ENCODE assay signal across 16 cellular contexts in the genomic region with DNA sequence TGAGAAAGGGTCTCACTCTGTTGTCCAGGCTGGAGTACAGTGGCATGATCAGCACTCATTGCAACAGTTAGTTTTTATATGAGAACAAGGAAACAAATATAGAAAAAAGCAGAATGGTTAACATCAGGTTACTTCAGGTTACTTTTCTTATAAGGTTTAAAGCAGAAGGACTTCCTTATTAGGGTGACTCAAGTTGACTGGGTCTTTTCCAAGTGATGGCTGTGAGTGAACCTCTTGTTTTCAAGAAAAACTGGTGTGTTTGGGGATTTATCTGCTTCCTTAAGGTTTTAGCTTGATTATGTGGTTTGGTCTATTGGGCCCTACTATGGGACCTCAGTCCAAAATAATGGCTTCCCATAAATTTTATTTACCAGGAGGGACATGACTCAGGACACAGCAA.
DNase-seq lines count a peak whose midpoint lies in the region; ATAC-seq and TF ChIP-seq lines count a peak whose summit lies in the region.
"Had no signal": no experiment of that assay in that cellular context is flagged by ENCODE, and none has a peak within 500 bp of the region (broad histone marks: within the 10 kb centered on the region; RNA-seq: fewer than 3 reads in every experiment).

No MANE protein-coding gene starts in this region.

- no peaks in the 10 kb centered on the region for H3K27me3 ChIP-seq in smooth muscle cell (ENCODE audit: low read depth)
- H3K27me3 ChIP-seq: tibial nerve had no signal

- peaks cover 11% of the 10 kb centered on the region for H3K4me1 ChIP-seq in smooth muscle cell (ENCODE audit: low read depth)

- H3K4me3 ChIP-seq in fibroblast of mammary gland (ENCODE audit: control insufficient read depth, low read depth, low read length) (no peak overlapping the region), smooth muscle cell (no peak overlapping the region)
- H3K4me3 ChIP-seq: GM12878, tibial nerve had no signal

- H3K4me1 Mint-ChIP-seq in activated T-helper 17 cell treated with anti-CD3 and anti-CD28 coated beads, Interleukin-2, amount 50 U/mL, for 72 hours = peaks cover 54% of the 10 kb centered on the region

- H3K79me2 ChIP-seq in smooth muscle cell (ENCODE audit: low read depth) = no peaks in the 10 kb centered on the region

- H2AFZ ChIP-seq in smooth muscle cell (ENCODE audit: low read depth) = no peak overlapping the region

- DNase-seq in HCEC 1CT (peak; percentile 41), fibroblast of mammary gland (ENCODE audit: low read depth) (peak; percentile 86), smooth muscle cell (lab: John Stamatoyannopoulos, UW; ENCODE audit: unreplicated experiment) (no peak), hepatic stellate cell (ENCODE audit: low spot score) (no peak), SHP77 (lab: John Stamatoyannopoulos, UW) (no peak), cerebellar cortex (ENCODE audit: low spot score) (no peak), cerebellum (ENCODE audit: low spot score) (no peak)
- DNase-seq: activated CD4-positive, CD25-positive, alpha-beta regulatory T cell treated with anti-CD3 and anti-CD28 coated beads, Interleukin-2, amount 50 U/mL, for 72 hours; activated T-cell treated with anti-CD3 and anti-CD28 coated beads, Interleukin-2, amount 50 U/mL, for 24 hours; aorta; islet precursor cell; naive B cell; NCI-H146 had no signal

- peaks cover 27% of the 10 kb centered on the region for H3F3A ChIP-seq in smooth muscle cell (ENCODE audit: low read depth)

- H3K4me3 Mint-ChIP-seq in activated T-helper 17 cell treated with anti-CD3 and anti-CD28 coated beads, Interleukin-2, amount 50 U/mL, for 72 hours = peak overlapping the region; percentile 90
- H3K4me3 Mint-ChIP-seq: activated T-cell treated with anti-CD3 and anti-CD28 coated beads, Interleukin-2, amount 50 U/mL, for 24 hours; naive B cell had no signal

- TF ChIP-seq CTCF in fibroblast of mammary gland (conservative IDR thresholded peaks at IDR 0.05; ENCODE audit: control insufficient read depth, insufficient read depth, low read depth, low read length) (no peak), smooth muscle cell (IDR thresholded peaks at IDR 0.05; ENCODE audit: borderline replicate concordance, insufficient read depth, poor library complexity, severe bottlenecking) (no peak)

- H4K20me1 ChIP-seq in smooth muscle cell (ENCODE audit: low read depth) = no peaks in the 10 kb centered on the region

- H3K4me2 ChIP-seq in smooth muscle cell = peak overlapping the region; percentile 6

- H3K27me3 Mint-ChIP-seq in activated T-helper 17 cell treated with anti-CD3 and anti-CD28 coated beads, Interleukin-2, amount 50 U/mL, for 72 hours = no peaks in the 10 kb centered on the region
- H3K27me3 Mint-ChIP-seq: activated T-cell treated with anti-CD3 and anti-CD28 coated beads, Interleukin-2, amount 50 U/mL, for 24 hours; naive B cell had no signal

- H3K9me3 Mint-ChIP-seq in activated T-helper 17 cell treated with anti-CD3 and anti-CD28 coated beads, Interleukin-2, amount 50 U/mL, for 72 hours = peaks cover 10% of the 10 kb centered on the region

- peaks cover 33% of the 10 kb centered on the region for H3K36me3 Mint-ChIP-seq in activated T-helper 17 cell treated with anti-CD3 and anti-CD28 coated beads, Interleukin-2, amount 50 U/mL, for 72 hours (ENCODE audit: low read depth)

- H3K27ac Mint-ChIP-seq in activated T-helper 17 cell treated with anti-CD3 and anti-CD28 coated beads, Interleukin-2, amount 50 U/mL, for 72 hours = peak overlapping the region; percentile 99
- H3K27ac Mint-ChIP-seq: activated T-cell treated with anti-CD3 and anti-CD28 coated beads, Interleukin-2, amount 50 U/mL, for 24 hours had no signal

- no peaks in the 10 kb centered on the region for H3K9me3 ChIP-seq in smooth muscle cell (replicated peaks; ENCODE audit: low read depth)
- H3K9me3 ChIP-seq: tibial nerve had no signal

- ATAC-seq in activated T-helper 17 cell treated with anti-CD3 and anti-CD28 coated beads, Interleukin-2, amount 50 U/mL, for 72 hours (replicated peaks) = no peak
- ATAC-seq: GM12878 had no signal

- no peak overlapping the region for H3K9ac ChIP-seq in smooth muscle cell (ENCODE audit: low read depth)

- H3K36me3 ChIP-seq in smooth muscle cell (ENCODE audit: low read depth) = no peaks in the 10 kb centered on the region
- H3K36me3 ChIP-seq: tibial nerve had no signal

- peak overlapping the region; percentile 58 for H3K27ac ChIP-seq in smooth muscle cell (ENCODE audit: low read depth)

Comparison
In these comparisons a context has a peak if more than half of its experiments do, and no peak if none do; other contexts are left out.
1. DNase-seq: peak in HCEC 1CT (single experiment) and fibroblast of mammary gland (single experiment); none in smooth muscle cell (single experiment), hepatic stellate cell (single experiment), SHP77 (0 of 2), cerebellar cortex (single experiment) and cerebellum (single experiment).